In the genomic region with DNA sequence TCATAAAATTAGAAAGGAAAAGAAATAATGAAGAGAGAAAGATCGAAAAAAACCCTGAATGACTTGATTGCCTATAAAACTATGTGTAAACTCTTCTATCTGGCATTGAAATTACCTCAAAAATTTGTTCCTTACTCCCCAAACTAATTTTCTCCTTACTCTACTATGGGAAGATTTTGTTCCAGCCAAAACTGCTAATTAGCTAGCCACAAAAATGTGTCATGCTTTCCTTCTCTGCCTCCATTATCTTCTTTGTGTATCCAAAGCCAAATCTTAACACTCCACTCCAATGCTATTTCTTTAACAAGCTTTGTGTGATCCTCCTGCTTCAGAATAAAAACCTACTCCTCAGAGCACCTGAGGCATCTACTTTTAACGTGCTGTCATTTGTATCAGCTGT, we compare ENCODE assay signal across 21 cellular contexts.
"Had no signal": no experiment of that assay in that cellular context is flagged by ENCODE, and none has a peak within 500 bp of the region (broad histone marks: within the 10 kb centered on the region; RNA-seq: fewer than 3 reads in every experiment).

No MANE protein-coding gene starts in this region.

- H3K4me3 Mint-ChIP-seq: memory B cell; mesothelial cell of epicardium; natural killer cell treated with Interleukin-12 subunit alpha and Interleukin-12 subunit beta and Interleukin-15 and Interleukin-18, amount 100 ng/mL, for 72 hours; type B pancreatic cell had no signal

- H3K9me3 Mint-ChIP-seq: type B pancreatic cell had no signal

- H3K27me3 ChIP-seq: esophagus muscularis mucosa, foreskin keratinocyte, hepatocyte, suprapubic skin, thyroid gland had no signal

- H3K4me3 ChIP-seq: esophagus muscularis mucosa, hepatocyte, left ventricle myocardium inferior, lower lobe of right lung, prostate gland, suprapubic skin, thyroid gland had no signal

- H3K36me3 ChIP-seq: esophagus muscularis mucosa, left ventricle myocardium inferior, lower lobe of right lung, prostate gland, suprapubic skin, thyroid gland had no signal

- ATAC-seq: foreskin keratinocyte; left cardiac atrium; lower lobe of right lung; natural killer cell treated with Interleukin-12 subunit alpha and Interleukin-12 subunit beta and Interleukin-15 and Interleukin-18, amount 100 ng/mL, for 72 hours; sciatic nerve; stimulated activated naive CD8-positive, alpha-beta T cell treated with anti-CD3 and anti-CD28 coated beads, Interleukin-15, Interleukin-2, amounts not matched to agents 100 U/mL and 50 U/mL, for 24 hours had no signal

- H3K4me1 ChIP-seq: esophagus muscularis mucosa, foreskin keratinocyte, left ventricle myocardium inferior, lower lobe of right lung, parathyroid adenoma, prostate gland, suprapubic skin, thyroid gland had no signal

- H3K4me1 Mint-ChIP-seq: memory B cell had no signal

- H3K9ac ChIP-seq: parathyroid adenoma had no signal

- H3K36me3 Mint-ChIP-seq: memory B cell, mesothelial cell of epicardium, type B pancreatic cell had no signal

- H3K27ac ChIP-seq: epithelial cell of prostate, esophagus muscularis mucosa, foreskin keratinocyte, hepatocyte, left ventricle myocardium inferior, lower lobe of right lung, parathyroid adenoma, prostate gland, suprapubic skin, thyroid gland had no signal

- H3K27ac Mint-ChIP-seq: memory B cell; mesothelial cell of epicardium; natural killer cell treated with Interleukin-12 subunit alpha and Interleukin-12 subunit beta and Interleukin-15 and Interleukin-18, amount 100 ng/mL, for 72 hours; type B pancreatic cell had no signal

- H3K9me3 ChIP-seq: esophagus muscularis mucosa, left ventricle myocardium inferior, lower lobe of right lung, prostate gland, suprapubic skin, thyroid gland had no signal

- DNase-seq: effector memory CD4-positive, alpha-beta T cell; foreskin keratinocyte; kidney; left cardiac atrium; left ventricle myocardium inferior; lower lobe of right lung; stimulated activated CD4-positive, alpha-beta T cell treated with anti-CD3 and anti-CD28 coated beads, Interleukin-12 subunit alpha, Interleukin-12 subunit beta, amount 100 ng/mL, for 4 hours; stimulated activated naive CD8-positive, alpha-beta T cell treated with anti-CD3 and anti-CD28 coated beads, Interleukin-15, Interleukin-2, amounts not matched to agents 100 U/mL and 50 U/mL, for 24 hours; thyroid gland had no signal

- H3K27me3 Mint-ChIP-seq: memory B cell; natural killer cell treated with Interleukin-12 subunit alpha and Interleukin-12 subunit beta and Interleukin-15 and Interleukin-18, amount 100 ng/mL, for 72 hours; type B pancreatic cell had no signal

- FAIRE-seq: kidney, urothelium cell line had no signal
